ENCODE assay signal across 8 cellular contexts in genomic region chr2:112881217-112882000, GRCh38. TPM values are rescaled to one million over a fixed set of nuclear protein-coding genes. Genes with fewer than 3 reads are reported as not detected.
DNase-seq lines count a peak whose midpoint lies in the region; ATAC-seq and TF ChIP-seq lines count a peak whose summit lies in the region.

No MANE protein-coding gene starts in this region.

- TF ChIP-seq POLR2A in testis (IDR thresholded peaks at IDR 0.05), result no peak

- H3K9me3 ChIP-seq in testis, result no peaks in the 10 kb centered on the region

- no peak overlapping the region for H3K27ac ChIP-seq in testis

- H3K36me3 ChIP-seq in testis (ENCODE audit: low read depth, missing control alignments), result no peaks in the 10 kb centered on the region

- 83 to 86% methylated on average over 6 of the region's 6 CpGs for WGBS in testis, 2 donors

- no peak for TF ChIP-seq CTCF in fibroblast of mammary gland (conservative IDR thresholded peaks at IDR 0.05; ENCODE audit: control insufficient read depth, insufficient read depth, low read depth, low read length)
- TF ChIP-seq CTCF in testis (IDR thresholded peaks at IDR 0.05), result no peak

- H3K4me3 ChIP-seq in fibroblast of mammary gland (ENCODE audit: control insufficient read depth, low read depth, low read length) (no peak overlapping the region), testis (no peak overlapping the region)

- ATAC-seq in GM18498 (IDR thresholded peaks at IDR 0.05; ENCODE audit: unreplicated experiment), result peak; percentile 70
- ATAC-seq in HG02885 (IDR thresholded peaks at IDR 0.05; ENCODE audit: poor library complexity, unreplicated experiment), result peak; percentile 78

- intact Hi-C loops in testis (cut with DNase I; ENCODE audit: low total_unique reads), result no loop called here

- H3K27me3 ChIP-seq in testis, result no peaks in the 10 kb centered on the region

- peak; percentile 50 for DNase-seq in ACHN
- DNase-seq in RKO (ENCODE audit: low spot score), result peak; percentile 56
- DNase-seq in fibroblast of mammary gland (ENCODE audit: low read depth), result peak; percentile 81
- peak; percentile 9 for DNase-seq in stimulated activated CD8-positive, alpha-beta memory T cell treated with anti-CD3 and anti-CD28 coated beads, Interleukin-4, amount 100 ng/mL, for 24 hours (ENCODE audit: low read depth)
- no peak for DNase-seq in testis
- DNase-seq in NCI-H2081 (lab: John Stamatoyannopoulos, UW), result no peak

- no peaks in the 10 kb centered on the region for H3K4me1 ChIP-seq in testis

- in situ Hi-C loops in ACHN (cut with HindIII; ENCODE audit: low pct_ligation_motif_present, low pct_unique_long_range_greater_than_20kb, low sequenced_read_pairs), result no loop called here

RNA-seq across cellular contexts. Expression of gene IL37, which starts 29.6 kb away (rescaled TPM):
- 1 to 10 TPM; 1.3 to 1.5 TPM for total RNA-seq in testis
- not detected for polyA plus RNA-seq in testis (ENCODE audit: insufficient read depth, low read depth, low replicate concordance)

RNA-seq across cellular contexts. Expression of gene IL1B, which starts 44.8 kb away (rescaled TPM):
- total RNA-seq in testis, result under 1 TPM; 0.62 to 0.63 TPM
- polyA plus RNA-seq in testis (ENCODE audit: insufficient read depth, low read depth, low replicate concordance), result 1.8 TPM

Comparison
In these comparisons a context has a peak if more than half of its experiments do, and no peak if none do; other contexts are left out.
1. DNase-seq: peak in ACHN (single experiment), RKO (single experiment), fibroblast of mammary gland (single experiment) and stimulated activated CD8-positive, alpha-beta memory T cell treated with anti-CD3 and anti-CD28 coated beads, Interleukin-4, amount 100 ng/mL, for 24 hours (single experiment); none in testis (single experiment) and NCI-H2081 (0 of 2).